8 cellular contexts compared by ENCODE assay signal in genomic region chr1:53878492-53879105, GRCh38. TPM values are rescaled to one million over a fixed set of nuclear protein-coding genes. Genes with fewer than 3 reads are reported as not detected.
A peak's percentile ranks its signal among the peaks of the same experiment; 100 is the strongest.
DNase-seq lines count a peak whose midpoint lies in the region; ATAC-seq and TF ChIP-seq lines count a peak whose summit lies in the region.

No MANE protein-coding gene starts in this region.

- DNase-seq in DMS 273 treated with DMSO at 0.1 percent for 48 hours (lab: John Stamatoyannopoulos, UW) (peak; percentile 5), Kasumi-1 (lab: John Stamatoyannopoulos, UW) (peak; percentile 51 to 58), SK-N-DZ (ENCODE audit: low spot score) (peak; percentile 26), foreskin keratinocyte (peak; percentile 11 to 42), thyroid gland (no peak), aorta (no peak)

- H3K27me3 ChIP-seq in foreskin keratinocyte, result no peaks in the 10 kb centered on the region
- no peaks in the 10 kb centered on the region for H3K27me3 ChIP-seq in thyroid gland
- H3K27me3 ChIP-seq in aorta (ENCODE audit: control insufficient read depth in 1 of 2, insufficient read depth in 2 of 2, low read length in 1 of 2), result no peaks in the 10 kb centered on the region

- H3K27ac ChIP-seq in foreskin keratinocyte (no peak overlapping the region), thyroid gland (no peak overlapping the region), aorta (ENCODE audit: low read depth in 1 of 2, low read length in 2 of 2) (no peak overlapping the region)

- H3K36me3 ChIP-seq in thyroid gland (peaks cover 26 to 39% of the 10 kb centered on the region in 2 donors), aorta (ENCODE audit: control insufficient read depth in 1 of 2, insufficient read depth in 2 of 2, low read length in 1 of 2) (peaks cover 4 to 5% of the 10 kb centered on the region in 2 donors)

- ATAC-seq in foreskin keratinocyte, result no peak
- ATAC-seq in aorta (ENCODE audit: low FRiP score), result no peak
- no peak for ATAC-seq in GM21423 (IDR thresholded peaks at IDR 0.05; ENCODE audit: unreplicated experiment)
- no peak for ATAC-seq in HG02870 (IDR thresholded peaks at IDR 0.05; ENCODE audit: unreplicated experiment)

- 43 to 48% methylated on average over 5 of the region's 5 CpGs for WGBS in thyroid gland, 2 donors
- 37 to 40% methylated on average over 5 of the region's 5 CpGs for WGBS in aorta, 2 donors

- peak; percentile 81 for TF ChIP-seq CTCF in foreskin keratinocyte (conservative IDR thresholded peaks at IDR 0.05)
- TF ChIP-seq CTCF in thyroid gland (IDR thresholded peaks at IDR 0.05), result peak; percentile 20 to 71 (median 60)

- no peaks in the 10 kb centered on the region for H3K9me3 ChIP-seq in thyroid gland
- no peaks in the 10 kb centered on the region for H3K9me3 ChIP-seq in aorta (ENCODE audit: control insufficient read depth, low read length)

- no peak overlapping the region for H3K4me3 ChIP-seq in thyroid gland (replicated peaks in 1 of 3)
- no peak overlapping the region for H3K4me3 ChIP-seq in aorta (ENCODE audit: low read length in 2 of 2)

- no peak for TF ChIP-seq POLR2A in thyroid gland (IDR thresholded peaks at IDR 0.05)

- H3K4me1 ChIP-seq in foreskin keratinocyte (no peaks in the 10 kb centered on the region), thyroid gland (no peaks in the 10 kb centered on the region), aorta (ENCODE audit: control insufficient read depth in 1 of 2, insufficient read depth in 2 of 2, low read length in 2 of 2) (no peaks in the 10 kb centered on the region)

- intact Hi-C loops in thyroid gland (cut with DNase I) (no loop called here), aorta (cut with DNase I) (loop anchor here in 1 of 2 donors (10.0 kb wide), 1 partner anchor 186 kb away; no protein-coding TSS in a partner anchor)

RNA-seq across cellular contexts. Expression of gene YIPF1, which starts 11.0 kb away (rescaled TPM):
- polyA plus RNA-seq in SK-N-DZ (2014; cell fraction: cytosol; rRNA removed), result 17.3 and 17.4 TPM in 2 replicates
- polyA plus RNA-seq in SK-N-DZ (2014; cell fraction: nucleus; rRNA removed), result 7.8 and 10.4 TPM in 2 replicates
- total RNA-seq in foreskin keratinocyte, result 21.8 and 25.7 TPM in 2 replicates
- polyA plus RNA-seq in foreskin keratinocyte, result 22.2 and 22.6 TPM in 2 replicates
- 10 to 100 TPM; 41.5 to 66.6 (median 61.5) TPM for total RNA-seq in thyroid gland
- total RNA-seq in aorta, result 10 to 100 TPM; 17.7 to 23.4 TPM
- polyA plus RNA-seq in aorta, result 10 to 100 TPM; 15.8 to 18.9 TPM

RNA-seq across cellular contexts. Expression of gene DIO1, which starts 15.4 kb away (rescaled TPM):
- polyA plus RNA-seq in SK-N-DZ (2014; cell fraction: cytosol; rRNA removed), result not detected in 2 replicates
- not detected in 2 replicates for polyA plus RNA-seq in SK-N-DZ (2014; cell fraction: nucleus; rRNA removed)
- not detected in 2 replicates for total RNA-seq in foreskin keratinocyte
- not detected in 2 replicates for polyA plus RNA-seq in foreskin keratinocyte
- 100 to 1,000 TPM; 219 to 492 (median 343) TPM for total RNA-seq in thyroid gland
- total RNA-seq in aorta, result not detected
- not detected for polyA plus RNA-seq in aorta

RNA-seq across cellular contexts. Expression of gene NDC1, which starts 40.5 kb away (rescaled TPM):
- 46.5 and 49.9 TPM in 2 replicates for polyA plus RNA-seq in SK-N-DZ (2014; cell fraction: cytosol; rRNA removed)
- polyA plus RNA-seq in SK-N-DZ (2014; cell fraction: nucleus; rRNA removed), result 25.2 and 26.7 TPM in 2 replicates
- total RNA-seq in foreskin keratinocyte, result 34.4 and 40.0 TPM in 2 replicates
- polyA plus RNA-seq in foreskin keratinocyte, result 12.1 and 17.4 TPM in 2 replicates
- 10 to 100 TPM; 10.4 to 15.4 (median 11.9) TPM for total RNA-seq in thyroid gland
- 1 to 10 TPM; 6.8 to 6.9 TPM for total RNA-seq in aorta
- 1 to 10 TPM; 2.6 to 3.3 TPM for polyA plus RNA-seq in aorta

Comparison
In these comparisons a context has a peak if more than half of its experiments do, and no peak if none do; other contexts are left out.
1. DNase-seq: peak in DMS 273 treated with DMSO at 0.1 percent for 48 hours (single experiment), Kasumi-1 (2 of 2), SK-N-DZ (single experiment) and foreskin keratinocyte (2 of 2); none in thyroid gland (0 of 2) and aorta (0 of 2).
2. RNA of gene DIO1, which starts 15.4 kb away (total RNA-seq): 219 to 492 TPM in thyroid gland; not detected in foreskin keratinocyte and not detected in aorta; every median in the first group is over 100 times any median in the second.